ENCODE assay signal across 17 cellular contexts in the genomic region with DNA sequence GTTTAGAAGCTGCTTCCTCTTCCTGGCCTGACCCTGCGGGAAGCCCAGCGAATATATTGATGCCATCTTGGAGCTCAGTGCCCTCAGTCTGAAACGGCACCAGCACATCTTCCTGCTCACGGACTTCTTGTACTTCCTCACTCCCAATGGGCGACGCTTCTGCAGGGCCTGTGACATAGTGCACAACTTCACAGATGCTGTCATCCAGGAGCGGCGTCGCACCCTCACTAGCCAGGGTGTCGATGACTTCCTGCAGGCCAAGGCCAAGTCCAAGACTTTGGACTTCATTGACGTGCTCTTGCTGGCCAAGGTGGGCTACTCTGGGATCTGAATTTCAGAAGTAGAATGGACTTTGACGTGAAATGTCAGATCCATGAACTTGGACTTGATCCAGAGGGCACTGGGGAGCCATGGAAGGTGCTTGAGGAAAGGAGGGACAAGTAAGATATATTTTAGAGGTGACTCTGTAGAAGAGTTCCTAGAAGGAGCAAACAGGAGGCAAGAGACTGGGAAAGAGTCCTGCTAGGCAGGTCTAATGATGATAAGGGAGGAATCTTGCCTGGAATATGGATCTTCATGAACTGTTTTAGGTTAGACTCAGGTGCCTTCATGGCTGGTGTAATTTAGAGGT. TPM values are rescaled to one million over a fixed set of nuclear protein-coding genes. Genes with fewer than 3 reads are reported as not detected.
DNase-seq lines count a peak whose midpoint lies in the region; ATAC-seq and TF ChIP-seq lines count a peak whose summit lies in the region.
"Had no signal": no experiment of that assay in that cellular context is flagged by ENCODE, and none has a peak within 500 bp of the region (broad histone marks: within the 10 kb centered on the region; RNA-seq: fewer than 3 reads in every experiment).

No MANE protein-coding gene starts in this region.

- no peak for ATAC-seq in sciatic nerve
- no peak for ATAC-seq in aorta (ENCODE audit: low FRiP score)

- intact Hi-C loops in sciatic nerve (cut with DNase I), result no loop called here
- intact Hi-C loops in Caco-2 (cut with micrococcal nuclease; ENCODE audit: unreplicated experiment), result no loop called here
- intact Hi-C loops in aorta (cut with DNase I), result no loop called here

- H3K4me3 ChIP-seq in HEK293 (ENCODE audit: low read depth, low read length), result no peak overlapping the region
- H3K4me3 ChIP-seq in Caco-2 (ENCODE audit: low read depth, low read length), result no peak overlapping the region
- no peak overlapping the region for H3K4me3 ChIP-seq in aorta (ENCODE audit: low read length in 2 of 2)

- no TSS peak for BruUV-seq in Caco-2 (replicated peaks; lab: Mats Ljungman, UMichigan)

- POLR2A ChIA-PET in HEK293 (lab: Yijun Ruan, JAX) (no interaction called here), Caco-2 (lab: Charles Lee) (no interaction called here)

- H3K27ac Mint-ChIP-seq in chondrocyte (ENCODE audit: unreplicated experiment) (no peak overlapping the region), Caco-2 (ENCODE audit: unreplicated experiment) (no peak overlapping the region)
- H3K27ac Mint-ChIP-seq: CD4-positive, alpha-beta T cell; H9 had no signal

- peak; percentile 38 for DNase-seq in activated effector memory CD4-positive, alpha-beta T cell treated with anti-CD3 and anti-CD28 coated beads, Interleukin-2, amount 50 U/mL, for 16 hours
- no peak for DNase-seq in activated effector memory CD4-positive, alpha-beta T cell treated with Interleukin-2 at 50 U/mL for 16 hours
- DNase-seq in chondrocyte (ENCODE audit: low spot score) (peak; percentile 66), sciatic nerve (ENCODE audit: low spot score) (peak; percentile 43), Caco-2 (no peak), D341Med (ENCODE audit: low spot score) (no peak), aorta (no peak)
- DNase-seq: AML-193; CD4-positive, alpha-beta T cell; DMS79 treated with DMSO at 0.1 percent for 48 hours; GF-D8; H9 had no signal

- peaks cover 2% of the 10 kb centered on the region for H3K27me3 ChIP-seq in Caco-2 (replicated peaks; ENCODE audit: control insufficient read depth, insufficient read depth, low read length)
- H3K27me3 ChIP-seq in aorta (ENCODE audit: control insufficient read depth in 1 of 2, insufficient read depth in 2 of 2, low read length in 1 of 2), result no peaks in the 10 kb centered on the region

- H3K27ac ChIP-seq in HEK293 (ENCODE audit: extremely low read depth, low read depth, low read length) (no peak overlapping the region), aorta (ENCODE audit: low read depth in 1 of 2, low read length in 2 of 2) (no peak overlapping the region)
- H3K27ac ChIP-seq: C4-2B had no signal

- H3K9me3 ChIP-seq in HEK293 (ENCODE audit: control insufficient read depth, insufficient read depth, low read depth, low read length), result no peaks in the 10 kb centered on the region
- no peaks in the 10 kb centered on the region for H3K9me3 ChIP-seq in Caco-2
- H3K9me3 ChIP-seq in aorta (ENCODE audit: control insufficient read depth, low read length), result no peaks in the 10 kb centered on the region

- no peaks in the 10 kb centered on the region for H3K9me3 Mint-ChIP-seq in chondrocyte (ENCODE audit: low read depth)
- no peaks in the 10 kb centered on the region for H3K9me3 Mint-ChIP-seq in Caco-2 (ENCODE audit: unreplicated experiment)
- H3K9me3 Mint-ChIP-seq: CD4-positive, alpha-beta T cell had no signal

- H3K36me3 Mint-ChIP-seq in chondrocyte (ENCODE audit: low read depth) (no peaks in the 10 kb centered on the region), Caco-2 (ENCODE audit: insufficient read depth, unreplicated experiment) (no peaks in the 10 kb centered on the region)

- 79 to 82% methylated on average over 12 of the region's 12 CpGs for WGBS in aorta, 2 donors

- H3K4me1 ChIP-seq in HEK293 (ENCODE audit: control insufficient read depth, insufficient read depth, low read length) (no peaks in the 10 kb centered on the region), Caco-2 (no peaks in the 10 kb centered on the region), aorta (ENCODE audit: control insufficient read depth in 1 of 2, insufficient read depth in 2 of 2, low read length in 2 of 2) (no peaks in the 10 kb centered on the region)

- H3K4me3 Mint-ChIP-seq in chondrocyte (ENCODE audit: unreplicated experiment) (no peak overlapping the region), Caco-2 (ENCODE audit: unreplicated experiment) (no peak overlapping the region)
- H3K4me3 Mint-ChIP-seq: CD4-positive, alpha-beta T cell; H9 had no signal

- no peaks in the 10 kb centered on the region for H3K4me1 Mint-ChIP-seq in chondrocyte (ENCODE audit: low read depth)
- H3K4me1 Mint-ChIP-seq in Caco-2 (ENCODE audit: low read depth, unreplicated experiment), result no peaks in the 10 kb centered on the region
- H3K4me1 Mint-ChIP-seq: H9 had no signal

- H3K27me3 Mint-ChIP-seq in chondrocyte (ENCODE audit: low read depth) (peaks cover 18% of the 10 kb centered on the region), Caco-2 (ENCODE audit: insufficient read depth, unreplicated experiment) (peaks cover 17% of the 10 kb centered on the region)

- no peaks in the 10 kb centered on the region for H3K36me3 ChIP-seq in HEK293 (ENCODE audit: control insufficient read depth in 2 of 2, insufficient read depth in 1 of 2, low read length in 2 of 2)
- H3K36me3 ChIP-seq in Caco-2 (ENCODE audit: control insufficient read depth, insufficient read depth, low read length), result no peaks in the 10 kb centered on the region
- no peaks in the 10 kb centered on the region for H3K36me3 ChIP-seq in aorta (ENCODE audit: control insufficient read depth in 1 of 2, insufficient read depth in 2 of 2, low read length in 1 of 2)

- TF ChIP-seq CTCF in HEK293 (tag by site-specific recombination; IDR thresholded peaks at IDR 0.05) (no peak), chondrocyte (IDR thresholded peaks at IDR 0.05) (no peak), Caco-2 (IDR thresholded peaks at IDR 0.05; ENCODE audit: insufficient read depth in 1 of 2, low read depth in 1 of 2, low read length in 1 of 2, severe bottlenecking in 1 of 2, unreplicated experiment in 1 of 2) (no peak)

- CTCF ChIA-PET in HEK293 (lab: Yijun Ruan, JAX), result interaction anchor here (0.6 kb wide), 1 partner anchor 131 kb away, joined by 3 read pairs; no protein-coding TSS in a partner anchor
- CTCF ChIA-PET in Caco-2 (lab: Charles Lee), result no interaction called here

TF ChIP-seq in HEK293, 187 proteins besides CTCF, POLR2A, EP300 and RAD21 (continues in another document):
- TF ChIP-seq, protein P1, sequence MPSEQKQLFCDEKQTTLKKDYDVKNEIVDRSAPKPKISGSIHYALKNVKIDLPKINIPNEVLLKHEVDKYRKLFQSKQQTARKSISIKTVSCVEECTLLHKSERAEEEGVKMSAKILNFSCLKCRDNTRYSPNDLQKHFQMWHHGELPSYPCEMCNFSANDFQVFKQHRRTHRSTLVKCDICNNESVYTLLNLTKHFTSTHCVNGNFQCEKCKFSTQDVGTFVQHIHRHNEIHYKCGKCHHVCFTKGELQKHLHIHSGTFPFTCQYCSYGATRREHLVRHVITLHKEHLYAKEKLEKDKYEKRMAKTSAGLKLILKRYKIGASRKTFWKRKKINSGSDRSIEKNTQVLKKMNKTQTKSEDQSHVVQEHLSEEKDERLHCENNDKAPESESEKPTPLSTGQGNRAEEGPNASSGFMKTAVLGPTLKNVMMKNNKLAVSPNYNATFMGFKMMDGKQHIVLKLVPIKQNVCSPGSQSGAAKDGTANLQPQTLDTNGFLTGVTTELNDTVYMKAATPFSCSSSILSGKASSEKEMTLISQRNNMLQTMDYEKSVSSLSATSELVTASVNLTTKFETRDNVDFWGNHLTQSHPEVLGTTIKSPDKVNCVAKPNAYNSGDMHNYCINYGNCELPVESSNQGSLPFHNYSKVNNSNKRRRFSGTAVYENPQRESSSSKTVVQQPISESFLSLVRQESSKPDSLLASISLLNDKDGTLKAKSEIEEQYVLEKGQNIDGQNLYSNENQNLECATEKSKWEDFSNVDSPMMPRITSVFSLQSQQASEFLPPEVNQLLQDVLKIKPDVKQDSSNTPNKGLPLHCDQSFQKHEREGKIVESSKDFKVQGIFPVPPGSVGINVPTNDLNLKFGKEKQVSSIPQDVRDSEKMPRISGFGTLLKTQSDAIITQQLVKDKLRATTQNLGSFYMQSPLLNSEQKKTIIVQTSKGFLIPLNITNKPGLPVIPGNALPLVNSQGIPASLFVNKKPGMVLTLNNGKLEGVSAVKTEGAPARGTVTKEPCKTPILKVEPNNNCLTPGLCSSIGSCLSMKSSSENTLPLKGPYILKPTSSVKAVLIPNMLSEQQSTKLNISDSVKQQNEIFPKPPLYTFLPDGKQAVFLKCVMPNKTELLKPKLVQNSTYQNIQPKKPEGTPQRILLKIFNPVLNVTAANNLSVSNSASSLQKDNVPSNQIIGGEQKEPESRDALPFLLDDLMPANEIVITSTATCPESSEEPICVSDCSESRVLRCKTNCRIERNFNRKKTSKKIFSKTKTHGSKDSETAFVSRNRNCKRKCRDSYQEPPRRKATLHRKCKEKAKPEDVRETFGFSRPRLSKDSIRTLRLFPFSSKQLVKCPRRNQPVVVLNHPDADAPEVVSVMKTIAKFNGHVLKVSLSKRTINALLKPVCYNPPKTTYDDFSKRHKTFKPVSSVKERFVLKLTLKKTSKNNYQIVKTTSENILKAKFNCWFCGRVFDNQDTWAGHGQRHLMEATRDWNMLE (tag by site-specific recombination; conservative IDR thresholded peaks at IDR 0.05; ENCODE audit: low read depth), result no peak
- TF ChIP-seq ZNF16 (tag by site-specific recombination; IDR thresholded peaks at IDR 0.05; ENCODE audit: low read depth) (peak; percentile 64; the same call in 1 of the 2 replicates), ZNF148 (tag by site-specific recombination; IDR thresholded peaks at IDR 0.05; ENCODE audit: borderline replicate concordance) (no peak), ZNF585B (tag by site-specific recombination; IDR thresholded peaks at IDR 0.05) (no peak)

RNA-seq across cellular contexts. Expression of gene CYP4F8, which starts 38.4 kb away (rescaled TPM):
- total RNA-seq in chondrocyte (not detected in 3 replicates), sciatic nerve (not detected), Caco-2 (2022) (not detected in 2 replicates), aorta (not detected)
- polyA plus RNA-seq in aorta, result not detected
- total RNA-seq: CD4-positive, alpha-beta T cell; H1; H9; HT-29 had no signal
- polyA plus RNA-seq: BJ, H1 had no signal

Comparison
In these comparisons a context has a peak if more than half of its experiments do, and no peak if none do; other contexts are left out.
1. DNase-seq: peak in activated effector memory CD4-positive, alpha-beta T cell treated with anti-CD3 and anti-CD28 coated beads, Interleukin-2, amount 50 U/mL, for 16 hours (single experiment), chondrocyte (single experiment) and sciatic nerve (single experiment); none in activated effector memory CD4-positive, alpha-beta T cell treated with Interleukin-2 at 50 U/mL for 16 hours (single experiment), Caco-2 (0 of 2), D341Med (single experiment) and aorta (0 of 2).